ENCODE assay signal across 12 cellular contexts in the genomic region with DNA sequence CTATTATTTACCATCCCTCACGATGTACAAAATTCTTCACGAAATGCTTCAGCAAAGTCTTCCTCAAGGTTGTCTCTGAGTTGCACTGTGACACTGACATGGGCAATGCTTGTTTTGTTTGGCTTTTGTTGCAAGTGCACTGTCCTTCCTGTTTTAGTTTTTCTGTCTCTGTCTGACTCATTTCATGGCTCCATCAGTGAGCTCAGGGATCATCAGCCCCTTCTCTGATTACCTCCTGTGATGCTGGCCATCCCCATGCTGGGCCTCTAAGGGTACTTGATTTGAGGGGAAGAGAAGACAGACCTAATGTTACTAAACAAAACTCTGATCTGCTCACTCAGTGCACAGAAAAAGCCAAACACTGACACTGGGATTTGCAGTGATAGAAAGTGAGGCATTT. TPM values are rescaled to one million over a fixed set of nuclear protein-coding genes. Genes with fewer than 3 reads are reported as not detected.
DNase-seq lines count a peak whose midpoint lies in the region; ATAC-seq, FAIRE-seq and TF ChIP-seq lines count a peak whose summit lies in the region.
"Had no signal": no experiment of that assay in that cellular context is flagged by ENCODE, and none has a peak within 500 bp of the region (broad histone marks: within the 10 kb centered on the region; RNA-seq: fewer than 3 reads in every experiment).

No MANE protein-coding gene starts in this region.

- DNase-seq in activated CD4-positive, alpha-beta memory T cell treated with anti-CD3 and anti-CD28 coated beads, Interleukin-2, amount 10 ng/mL, durations not matched to agents 7 days and 5 days: peak; percentile 35
- no peak for DNase-seq in activated CD4-positive, alpha-beta memory T cell treated with anti-CD3 and anti-CD28 coated beads for 36 hours
- DNase-seq in kidney tubule cell (ENCODE audit: low spot score) (peak; percentile 16), HTR-8/SVneo (ENCODE audit: insufficient read length, low spot score) (no peak), omental fat pad (ENCODE audit: low spot score) (no peak)
- DNase-seq: erythroblast, NCI-H524 treated with DMSO at 0.1 percent for 48 hours, WERI-Rb-1 had no signal

- H3K9me3 Mint-ChIP-seq in activated CD4-positive, alpha-beta memory T cell treated with anti-CD3 and anti-CD28 coated beads, Interleukin-2, amount 10 ng/mL, durations not matched to agents 7 days and 5 days: no peaks in the 10 kb centered on the region
- H3K9me3 Mint-ChIP-seq in activated CD4-positive, alpha-beta memory T cell treated with anti-CD3 and anti-CD28 coated beads for 36 hours: no peaks in the 10 kb centered on the region

- CTCF ChIA-PET in activated CD4-positive, alpha-beta memory T cell treated with anti-CD3 and anti-CD28 coated beads, Interleukin-2, amount 10 ng/mL, durations not matched to agents 7 days and 5 days (lab: Charles Lee): no interaction called here
- CTCF ChIA-PET in activated CD4-positive, alpha-beta memory T cell treated with anti-CD3 and anti-CD28 coated beads for 36 hours (lab: Charles Lee): interaction anchor here (0.7 kb wide), 1 partner anchor 687 kb away, joined by 3 read pairs; no protein-coding TSS in a partner anchor

- POLR2A ChIA-PET in activated CD4-positive, alpha-beta memory T cell treated with anti-CD3 and anti-CD28 coated beads, Interleukin-2, amount 10 ng/mL, durations not matched to agents 7 days and 5 days (lab: Charles Lee): interaction anchor here (4.3 kb wide), 1 partner anchor 38 kb away, joined by 17 read pairs; a partner anchor contains a TSS
- POLR2A ChIA-PET in activated CD4-positive, alpha-beta memory T cell treated with anti-CD3 and anti-CD28 coated beads for 36 hours (lab: Charles Lee): no interaction called here

- intact Hi-C loops in activated CD4-positive, alpha-beta memory T cell treated with anti-CD3 and anti-CD28 coated beads for 36 hours (cut with micrococcal nuclease): loop anchor here (2.0 to 5.0 kb wide), 2 partner anchors 38 to 42 kb away; a partner anchor contains a TSS

- no peak for TF ChIP-seq CTCF in omental fat pad (IDR thresholded peaks at IDR 0.05)

- no peaks in the 10 kb centered on the region for H3K27me3 Mint-ChIP-seq in activated CD4-positive, alpha-beta memory T cell treated with anti-CD3 and anti-CD28 coated beads, Interleukin-2, amount 10 ng/mL, durations not matched to agents 7 days and 5 days
- H3K27me3 Mint-ChIP-seq in activated CD4-positive, alpha-beta memory T cell treated with anti-CD3 and anti-CD28 coated beads for 36 hours: no peaks in the 10 kb centered on the region

- H3K4me3 Mint-ChIP-seq in activated CD4-positive, alpha-beta memory T cell treated with anti-CD3 and anti-CD28 coated beads, Interleukin-2, amount 10 ng/mL, durations not matched to agents 7 days and 5 days: peak overlapping the region; percentile 4
- H3K4me3 Mint-ChIP-seq in activated CD4-positive, alpha-beta memory T cell treated with anti-CD3 and anti-CD28 coated beads for 36 hours: no peak overlapping the region

- no peak for FAIRE-seq in HTR-8/SVneo (lab: Jason Lieb, UNC)

- ATAC-seq in GM21717 (IDR thresholded peaks at IDR 0.05; ENCODE audit: unreplicated experiment): peak; percentile 81
- ATAC-seq in HG03442 (IDR thresholded peaks at IDR 0.05; ENCODE audit: unreplicated experiment): peak; percentile 77
- no peak for ATAC-seq in esophagus mucosa
- ATAC-seq in omental fat pad (ENCODE audit: low FRiP score): no peak
- ATAC-seq: left lobe of liver had no signal

- peaks cover 41% of the 10 kb centered on the region for H3K4me1 Mint-ChIP-seq in activated CD4-positive, alpha-beta memory T cell treated with anti-CD3 and anti-CD28 coated beads, Interleukin-2, amount 10 ng/mL, durations not matched to agents 7 days and 5 days
- H3K4me1 Mint-ChIP-seq in activated CD4-positive, alpha-beta memory T cell treated with anti-CD3 and anti-CD28 coated beads for 36 hours (ENCODE audit: low read depth): peaks cover 21% of the 10 kb centered on the region

- H3K27ac Mint-ChIP-seq in activated CD4-positive, alpha-beta memory T cell treated with anti-CD3 and anti-CD28 coated beads, Interleukin-2, amount 10 ng/mL, durations not matched to agents 7 days and 5 days: peak overlapping the region; percentile 59
- no peak overlapping the region for H3K27ac Mint-ChIP-seq in activated CD4-positive, alpha-beta memory T cell treated with anti-CD3 and anti-CD28 coated beads for 36 hours

- no peaks in the 10 kb centered on the region for H3K36me3 Mint-ChIP-seq in activated CD4-positive, alpha-beta memory T cell treated with anti-CD3 and anti-CD28 coated beads, Interleukin-2, amount 10 ng/mL, durations not matched to agents 7 days and 5 days (ENCODE audit: low read depth)
- peaks cover 4% of the 10 kb centered on the region for H3K36me3 Mint-ChIP-seq in activated CD4-positive, alpha-beta memory T cell treated with anti-CD3 and anti-CD28 coated beads for 36 hours

RNA-seq across cellular contexts. Expression of a gene that starts 37.6 kb away (rescaled TPM):
- total RNA-seq in activated CD4-positive, alpha-beta memory T cell treated with anti-CD3 and anti-CD28 coated beads, Interleukin-2, amount 10 ng/mL, durations not matched to agents 7 days and 5 days: 10 to 100 TPM; 35.8 to 37.3 TPM
- 10 to 100 TPM; 30.6 to 36.1 TPM for total RNA-seq in activated CD4-positive, alpha-beta memory T cell treated with anti-CD3 and anti-CD28 coated beads for 36 hours
- total RNA-seq in esophagus mucosa: 24.4 TPM
- total RNA-seq in omental fat pad: 10 to 100 TPM; 18.1 to 51.1 (median 20.5) TPM

RNA-seq across cellular contexts. Expression of a gene that starts 47.2 kb away (rescaled TPM):
- total RNA-seq in activated CD4-positive, alpha-beta memory T cell treated with anti-CD3 and anti-CD28 coated beads, Interleukin-2, amount 10 ng/mL, durations not matched to agents 7 days and 5 days: 1 to 10 TPM; 3.0 to 3.2 TPM
- total RNA-seq in activated CD4-positive, alpha-beta memory T cell treated with anti-CD3 and anti-CD28 coated beads for 36 hours: 10 to 100 TPM; 10.5 to 11.9 TPM
- total RNA-seq in esophagus mucosa: 0.24 TPM
- total RNA-seq in omental fat pad: 100 to 1,000 TPM in 1 of 4 donors, 10 to 100 TPM in 3; 12.4 to 216 (median 26.3) TPM

Comparison
In these comparisons a context has a peak if more than half of its experiments do, and no peak if none do; other contexts are left out.
1. DNase-seq: peak in activated CD4-positive, alpha-beta memory T cell treated with anti-CD3 and anti-CD28 coated beads, Interleukin-2, amount 10 ng/mL, durations not matched to agents 7 days and 5 days (single experiment) and kidney tubule cell (single experiment); none in activated CD4-positive, alpha-beta memory T cell treated with anti-CD3 and anti-CD28 coated beads for 36 hours (single experiment), HTR-8/SVneo (single experiment) and omental fat pad (single experiment).
2. ATAC-seq: peak in GM21717 (single experiment) and HG03442 (single experiment); none in esophagus mucosa (single experiment) and omental fat pad (single experiment).